24 cellular contexts compared by ENCODE assay signal in the genomic region with DNA sequence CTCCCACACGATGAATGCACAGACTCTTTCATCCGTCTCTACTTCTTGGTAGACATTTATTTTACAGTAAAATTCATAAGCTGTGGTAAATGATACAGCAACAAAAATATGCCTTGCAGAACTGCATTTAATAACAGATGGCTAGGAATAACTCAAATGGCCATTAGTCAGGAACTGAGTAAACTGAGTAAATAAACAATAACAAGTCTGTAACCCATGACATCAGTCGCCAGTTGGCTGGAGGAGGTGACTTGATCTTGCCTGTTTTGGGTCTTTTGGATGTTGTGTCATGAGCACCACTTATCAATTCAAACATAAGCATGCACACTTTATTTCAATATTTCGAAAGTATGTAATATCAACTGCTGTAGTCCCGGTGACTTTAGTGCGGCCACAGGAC.
"Had no signal": no experiment of that assay in that cellular context is flagged by ENCODE, and none has a peak within 500 bp of the region (broad histone marks: within the 10 kb centered on the region; RNA-seq: fewer than 3 reads in every experiment).

No MANE protein-coding gene starts in this region.

- H3K27ac ChIP-seq: neural progenitor cell, ovary, parathyroid adenoma, psoas muscle, right lobe of liver, sigmoid colon, stomach, thoracic aorta, thyroid gland, transverse colon, upper lobe of right lung, uterus had no signal

- ATAC-seq: natural killer cell; psoas muscle; right cardiac atrium; right lobe of liver; stimulated activated effector memory CD8-positive, alpha-beta T cell treated with anti-CD3 and anti-CD28 coated beads, Interleukin-12 subunit alpha, Interleukin-12 subunit beta, amount 100 ng/mL, for 72 hours; stimulated activated naive B cell treated with anti-CD40 and anti-IgM and Interleukin-4, amounts not matched to agents 10 μg/mL and 1 μg/mL and 100 μg/mL, for 72 hours; upper lobe of right lung had no signal

- H3K27me3 ChIP-seq: neural progenitor cell, ovary, right lobe of liver, sigmoid colon, stomach, thyroid gland, transverse colon, upper lobe of right lung, uterus had no signal

- FAIRE-seq: small intestine had no signal

- H3K9me3 ChIP-seq: ovary, psoas muscle, right lobe of liver, sigmoid colon, stomach, thoracic aorta, thyroid gland, transverse colon, upper lobe of right lung, uterus had no signal

- H3K4me1 ChIP-seq: parathyroid adenoma, psoas muscle, right lobe of liver, sigmoid colon, thyroid gland, transverse colon, upper lobe of right lung, uterus had no signal

- H3K36me3 ChIP-seq: neural progenitor cell, ovary, right lobe of liver, sigmoid colon, stomach, thoracic aorta, thyroid gland, transverse colon, upper lobe of right lung, uterus had no signal

- H3K4me3 ChIP-seq: neural progenitor cell, ovary, psoas muscle, right lobe of liver, sigmoid colon, stomach, thoracic aorta, thyroid gland, transverse colon, upper lobe of right lung, uterus had no signal

- DNase-seq: natural killer cell; occipital lobe; ovary; posterior cingulate gyrus; psoas muscle; right cardiac atrium; right lobe of liver; sigmoid colon; small intestine; stimulated activated CD4-positive, alpha-beta T cell treated with anti-CD3 and anti-CD28 coated beads, Interleukin-15, amount 100 ng/mL, for 24 hours; stimulated activated CD4-positive, alpha-beta T cell treated with anti-CD3 and anti-CD28 coated beads, Interleukin-2, amount 100 ng/mL, for 24 hours; stimulated activated CD4-positive, alpha-beta T cell treated with anti-CD3 and anti-CD28 coated beads, Interleukin-2, amount 100 ng/mL, for 48 hours; stimulated activated CD4-positive, alpha-beta T cell treated with anti-CD3 and anti-CD28 coated beads, Interleukin-4, amount 100 ng/mL, for 24 hours; stimulated activated naive B cell treated with anti-CD40 and anti-IgM and Interleukin-4, amounts not matched to agents 10 μg/mL and 1 μg/mL and 100 μg/mL, for 72 hours; stimulated activated naive CD4-positive, alpha-beta T cell treated with Interleukin-2 at 50 U/mL for 16 hours; stomach; thyroid gland; transverse colon; upper lobe of right lung; uterus had no signal
